ENCODE assay signal across 30 cellular contexts in genomic region chr4:70634482-70634881, GRCh38. TPM values are rescaled to one million over a fixed set of nuclear protein-coding genes. Genes with fewer than 3 reads are reported as not detected.
"Had no signal": no experiment of that assay in that cellular context is flagged by ENCODE, and none has a peak within 500 bp of the region (broad histone marks: within the 10 kb centered on the region; RNA-seq: fewer than 3 reads in every experiment).

No MANE protein-coding gene starts in this region.

- H3K27ac ChIP-seq: adrenal gland, body of pancreas, VCaP had no signal

- H3K27me3 Mint-ChIP-seq: activated B cell treated with CpG ODN at 0.5 μM for 24 hours had no signal

- H3K4me3 ChIP-seq: adrenal gland, body of pancreas had no signal

- H3K9me3 ChIP-seq: adrenal gland, body of pancreas had no signal

- ATAC-seq: activated CD8-positive, alpha-beta T cell treated with anti-CD3 and anti-CD28 coated beads for 36 hours; activated naive CD4-positive, alpha-beta T cell treated with anti-CD3 and anti-CD28 coated beads, Interleukin-2, amount 50 U/mL, for 72 hours; body of pancreas had no signal

- DNase-seq: activated B cell treated with CpG ODN at 0.5 μM for 24 hours; activated CD4-positive, alpha-beta T cell treated with anti-CD3 and anti-CD28 coated beads for 4 hours; activated CD4-positive, CD25-positive, alpha-beta regulatory T cell treated with anti-CD3 and anti-CD28 coated beads, Interleukin-2, amount 50 U/mL, for 72 hours; activated CD8-positive, alpha-beta T cell treated with anti-CD3 and anti-CD28 coated beads for 36 hours; activated gamma-delta T cell; activated naive CD4-positive, alpha-beta T cell treated with Interleukin-2 at 50 U/mL for 16 hours; activated T-cell treated with anti-CD3 and anti-CD28 coated beads, Interleukin-2, amount 50 U/mL, for 1 hour; adrenal gland; central memory CD4-positive, alpha-beta T cell; NCI-H1105; NCI-H1417 treated with DMSO at 0.1 percent for 48 hours; NCI-H187 treated with DMSO at 0.1 percent for 48 hours; NCI-H2081; NCI-H2171 treated with DMSO at 0.1 percent for 48 hours; NCI-H2227 treated with DMSO at 0.1 percent for 48 hours; NCI-H446 treated with DMSO at 0.1 percent for 48 hours; NCI-H524; NCI-H69; Right ventricle myocardium superior; SW 1271; T-helper 1 cell; T-helper 9 cell had no signal

- H3K4me3 Mint-ChIP-seq: activated B cell treated with CpG ODN at 0.5 μM for 24 hours; activated CD8-positive, alpha-beta T cell treated with anti-CD3 and anti-CD28 coated beads for 36 hours had no signal

- H3K27ac Mint-ChIP-seq: activated B cell treated with CpG ODN at 0.5 μM for 24 hours; activated CD8-positive, alpha-beta T cell treated with anti-CD3 and anti-CD28 coated beads for 36 hours; activated naive CD4-positive, alpha-beta T cell treated with anti-CD3 and anti-CD28 coated beads, Interleukin-2, amount 50 U/mL, for 72 hours; activated T-helper 2 cell treated with anti-CD3 and anti-CD28 coated beads, Interferon-gamma antibody, Interleukin-2, Interleukin-4, amounts not matched to agents 10 μg/mL and 5 μg/mL and 100 μg/mL, durations not matched to agents 14 hours and 24 hours and 36 hours had no signal

- H3K4me1 ChIP-seq: adrenal gland had no signal

- H3K27me3 ChIP-seq: adrenal gland, body of pancreas had no signal

- H3K36me3 ChIP-seq: adrenal gland had no signal

- H3K4me1 Mint-ChIP-seq: activated B cell treated with CpG ODN at 0.5 μM for 24 hours had no signal

- H3K9me3 Mint-ChIP-seq: activated B cell treated with CpG ODN at 0.5 μM for 24 hours; activated CD8-positive, alpha-beta T cell treated with anti-CD3 and anti-CD28 coated beads for 36 hours; activated naive CD4-positive, alpha-beta T cell treated with anti-CD3 and anti-CD28 coated beads, Interleukin-2, amount 50 U/mL, for 72 hours; activated T-helper 2 cell treated with anti-CD3 and anti-CD28 coated beads, Interferon-gamma antibody, Interleukin-2, Interleukin-4, amounts not matched to agents 10 μg/mL and 5 μg/mL and 100 μg/mL, durations not matched to agents 14 hours and 24 hours and 36 hours had no signal

RNA-seq across cellular contexts. Expression of gene ENAM, which starts 5.9 kb away (rescaled TPM):
- total RNA-seq: activated B cell treated with CpG ODN at 0.5 μM for 24 hours; activated CD8-positive, alpha-beta memory T cell treated with anti-CD3 and anti-CD28 coated beads for 36 hours; activated CD8-positive, alpha-beta T cell treated with anti-CD3 and anti-CD28 coated beads for 36 hours; activated naive CD4-positive, alpha-beta T cell treated with anti-CD3 and anti-CD28 coated beads, Interleukin-2, amount 50 U/mL, for 72 hours; activated T-helper 2 cell treated with anti-CD3 and anti-CD28 coated beads, Interferon-gamma antibody, Interleukin-2, Interleukin-4, amounts not matched to agents 10 μg/mL and 5 μg/mL and 100 μg/mL, durations not matched to agents 14 hours and 24 hours and 36 hours; adrenal gland; M059J had no signal

RNA-seq across cellular contexts. Expression of gene JCHAIN, which starts 31.8 kb away (rescaled TPM):
- total RNA-seq: activated CD8-positive, alpha-beta memory T cell treated with anti-CD3 and anti-CD28 coated beads for 36 hours; activated CD8-positive, alpha-beta T cell treated with anti-CD3 and anti-CD28 coated beads for 36 hours; activated T-helper 2 cell treated with anti-CD3 and anti-CD28 coated beads, Interferon-gamma antibody, Interleukin-2, Interleukin-4, amounts not matched to agents 10 μg/mL and 5 μg/mL and 100 μg/mL, durations not matched to agents 14 hours and 24 hours and 36 hours; astrocyte had no signal

RNA-seq across cellular contexts. Expression of gene AMBN, which starts 42.4 kb away (rescaled TPM):
- total RNA-seq: activated B cell treated with CpG ODN at 0.5 μM for 24 hours; activated CD8-positive, alpha-beta memory T cell treated with anti-CD3 and anti-CD28 coated beads for 36 hours; activated CD8-positive, alpha-beta T cell treated with anti-CD3 and anti-CD28 coated beads for 36 hours; activated naive CD4-positive, alpha-beta T cell treated with anti-CD3 and anti-CD28 coated beads, Interleukin-2, amount 50 U/mL, for 72 hours; activated T-helper 2 cell treated with anti-CD3 and anti-CD28 coated beads, Interferon-gamma antibody, Interleukin-2, Interleukin-4, amounts not matched to agents 10 μg/mL and 5 μg/mL and 100 μg/mL, durations not matched to agents 14 hours and 24 hours and 36 hours; adrenal gland; astrocyte; body of pancreas; M059J; OCI-LY7; Right ventricle myocardium superior had no signal
- polyA plus RNA-seq: adrenal gland had no signal
